ENCODE assay signal across 13 cellular contexts in genomic region chr17:75898065-75898464, GRCh38. TPM values are rescaled to one million over a fixed set of nuclear protein-coding genes. Genes with fewer than 3 reads are reported as not detected.
DNase-seq lines count a peak whose midpoint lies in the region; ATAC-seq and TF ChIP-seq lines count a peak whose summit lies in the region.
"Had no signal": no experiment of that assay in that cellular context is flagged by ENCODE, and none has a peak within 500 bp of the region (broad histone marks: within the 10 kb centered on the region; RNA-seq: fewer than 3 reads in every experiment).

No MANE protein-coding gene starts in this region.

- peaks cover 48% of the 10 kb centered on the region for H3K36me3 ChIP-seq in HUES48 (ENCODE audit: control insufficient read depth, insufficient read depth, low read length)
- H3K36me3 ChIP-seq: breast epithelium had no signal

- no peak for ATAC-seq in CD4-positive, alpha-beta T cell (ENCODE audit: poor library complexity)
- ATAC-seq in central memory CD8-positive, alpha-beta T cell (replicated peaks; ENCODE audit: extremely low read depth, poor library complexity, severe bottlenecking) = no peak
- no peak for ATAC-seq in GM21576 (IDR thresholded peaks at IDR 0.05; ENCODE audit: unreplicated experiment)

- peak overlapping the region; percentile 39 for H3K27ac Mint-ChIP-seq in CD4-positive, alpha-beta T cell
- peak overlapping the region; percentile 41 for H3K27ac Mint-ChIP-seq in central memory CD8-positive, alpha-beta T cell (ENCODE audit: low read depth)
- peak overlapping the region; percentile 51 for H3K27ac Mint-ChIP-seq in neural crest cell (ENCODE audit: unreplicated experiment)

- H3K4me3 ChIP-seq in HUES48 (ENCODE audit: low read depth, low read length) = no peak overlapping the region
- H3K4me3 ChIP-seq: MG63 had no signal

- no peaks in the 10 kb centered on the region for H3K9me3 ChIP-seq in CD4-positive, alpha-beta T cell (ENCODE audit: control insufficient read depth, low read length)
- no peaks in the 10 kb centered on the region for H3K9me3 ChIP-seq in HUES48 (ENCODE audit: control insufficient read depth, insufficient read depth, low read length)
- H3K9me3 ChIP-seq: breast epithelium, MG63 had no signal

- no peak for DNase-seq in CD4-positive, alpha-beta T cell
- DNase-seq in central memory CD8-positive, alpha-beta T cell (ENCODE audit: low spot score in 2 of 2) = no peak
- no peak for DNase-seq in neural crest cell (ENCODE audit: low read depth, low spot score)
- no peak for DNase-seq in GM10266 (ENCODE audit: extremely low spot score)
- no peak for DNase-seq in NCI-H1417 treated with DMSO at 0.1 percent for 48 hours (lab: John Stamatoyannopoulos, UW)
- DNase-seq: activated CD4-positive, alpha-beta T cell treated with anti-CD3 and anti-CD28 coated beads for 4 hours; MG63; NCI-H2081 treated with DMSO at 0.1 percent for 48 hours; NCI-H748 treated with DMSO at 0.1 percent for 48 hours; RPMI8226 had no signal

- no peaks in the 10 kb centered on the region for H3K27me3 Mint-ChIP-seq in CD4-positive, alpha-beta T cell
- no peaks in the 10 kb centered on the region for H3K27me3 Mint-ChIP-seq in central memory CD8-positive, alpha-beta T cell
- H3K27me3 Mint-ChIP-seq in neural crest cell (ENCODE audit: low read depth) = peaks cover 6% of the 10 kb centered on the region

- peak overlapping the region; percentile 88 for H3K4me3 Mint-ChIP-seq in CD4-positive, alpha-beta T cell
- peak overlapping the region; percentile 82 for H3K4me3 Mint-ChIP-seq in central memory CD8-positive, alpha-beta T cell
- peak overlapping the region; percentile 86 for H3K4me3 Mint-ChIP-seq in neural crest cell

- POLR2A ChIA-PET in CD4-positive, alpha-beta T cell (lab: Charles Lee) = interaction anchor here (3.3 kb wide), 1 partner anchor 118 kb away, joined by 21 read pairs; a partner anchor contains a TSS

- intact Hi-C loops in CD4-positive, alpha-beta T cell (cut with DNase I, micrococcal nuclease) = no loop called here

- no peak overlapping the region for H3K27ac ChIP-seq in CD4-positive, alpha-beta T cell (ENCODE audit: low read depth, low read length)
- peak overlapping the region; percentile 86 for H3K27ac ChIP-seq in HUES48 (ENCODE audit: low read depth, low read length)

- H3K9ac ChIP-seq in HUES48 (ENCODE audit: low read depth, low read length) = no peak overlapping the region

- peaks cover 25% of the 10 kb centered on the region for H3K4me1 Mint-ChIP-seq in CD4-positive, alpha-beta T cell (ENCODE audit: low read depth)
- H3K4me1 Mint-ChIP-seq in central memory CD8-positive, alpha-beta T cell = peaks cover 38% of the 10 kb centered on the region
- H3K4me1 Mint-ChIP-seq in neural crest cell = peaks cover 28% of the 10 kb centered on the region

- H3K4me1 ChIP-seq in HUES48 (ENCODE audit: control insufficient read depth, insufficient read depth, low read length) = peaks cover 19% of the 10 kb centered on the region

- no peaks in the 10 kb centered on the region for H3K27me3 ChIP-seq in CD4-positive, alpha-beta T cell (ENCODE audit: control insufficient read depth, insufficient read depth, low read length)
- no peaks in the 10 kb centered on the region for H3K27me3 ChIP-seq in HUES48 (ENCODE audit: control insufficient read depth, insufficient read depth, low read length)
- H3K27me3 ChIP-seq: breast epithelium, MG63 had no signal

- peaks cover 50% of the 10 kb centered on the region for H3K36me3 Mint-ChIP-seq in CD4-positive, alpha-beta T cell (ENCODE audit: low read depth)
- peaks cover 24% of the 10 kb centered on the region for H3K36me3 Mint-ChIP-seq in central memory CD8-positive, alpha-beta T cell (ENCODE audit: insufficient read depth)
- peaks cover 4% of the 10 kb centered on the region for H3K36me3 Mint-ChIP-seq in neural crest cell (ENCODE audit: low read depth)

- no peaks in the 10 kb centered on the region for H3K9me3 Mint-ChIP-seq in CD4-positive, alpha-beta T cell
- no peaks in the 10 kb centered on the region for H3K9me3 Mint-ChIP-seq in central memory CD8-positive, alpha-beta T cell
- H3K9me3 Mint-ChIP-seq in neural crest cell = no peaks in the 10 kb centered on the region

- TF ChIP-seq CTCF in CD4-positive, alpha-beta T cell (IDR thresholded peaks at IDR 0.05) = no peak
- no peak for TF ChIP-seq CTCF in neural crest cell (conservative IDR thresholded peaks at IDR 0.05)
- no peak for TF ChIP-seq CTCF in GM10266 (IDR thresholded peaks at IDR 0.05; ENCODE audit: control insufficient read depth, insufficient read depth, low read depth, missing control alignments)

- CTCF ChIA-PET in CD4-positive, alpha-beta T cell (lab: Charles Lee) = interaction anchor here (0.9 to 2.5 kb wide), 3 partner anchors 20 to 22 kb away, joined by 3 to 6 read pairs (median 5); partner anchors contain the start of gene TRIM47

RNA-seq across cellular contexts. Expression of gene TRIM65, which starts 1.3 kb away (rescaled TPM):
- 10 to 100 TPM in 1 of 2 experiments, 1 to 10 TPM in 1; 9.9 to 11.7 TPM for total RNA-seq in CD4-positive, alpha-beta T cell
- total RNA-seq in neural crest cell = 23.3 and 27.4 TPM in 2 replicates

RNA-seq across cellular contexts. Expression of gene MRPL38, which starts 6.6 kb away (rescaled TPM):
- total RNA-seq in CD4-positive, alpha-beta T cell = 100 to 1,000 TPM; 146 to 147 TPM
- total RNA-seq in neural crest cell = 111 and 115 TPM in 2 replicates

RNA-seq across cellular contexts. Expression of gene TRIM47, which starts 19.7 kb away (rescaled TPM):
- total RNA-seq in CD4-positive, alpha-beta T cell = 1 to 10 TPM; 2.3 to 2.8 TPM
- total RNA-seq in neural crest cell = 0.91 and 1.9 TPM in 2 replicates

RNA-seq across cellular contexts. Expression of gene FBF1, which starts 42.8 kb away (rescaled TPM):
- 10 to 100 TPM; 21.2 to 23.9 TPM for total RNA-seq in CD4-positive, alpha-beta T cell
- 21.7 and 25.9 TPM in 2 replicates for total RNA-seq in neural crest cell

RNA-seq across cellular contexts. Expression of gene WBP2, which starts 42.9 kb away (rescaled TPM):
- 100 to 1,000 TPM in 1 of 2 experiments, 10 to 100 TPM in 1; 98.5 to 114 TPM for total RNA-seq in CD4-positive, alpha-beta T cell
- 49.3 and 53.3 TPM in 2 replicates for total RNA-seq in neural crest cell
